Comparison of ENCODE assay signal across 8 cellular contexts in genomic region chr3:129439817-129440647, GRCh38. TPM values are rescaled to one million over a fixed set of nuclear protein-coding genes. Genes with fewer than 3 reads are reported as not detected.
DNase-seq lines count a peak whose midpoint lies in the region; TF ChIP-seq lines count a peak whose summit lies in the region.

Gene IFT122, plus strand, starts transcription at chr3:129440224. Its CDS starts 107 bp downstream, at chr3:129440331.
Gene MBD4, minus strand, starts transcription at chr3:129439948. Its CDS starts 115 bp downstream, at chr3:129439833.

- DNase-seq in GM04503 (ENCODE audit: low read depth): peak; percentile 98
- peak; percentile 99 for DNase-seq in HFF-Myc (ENCODE audit: extremely low read depth, low read depth)
- peak; percentile 100 for DNase-seq in NAMALWA (ENCODE audit: low spot score)
- peak; percentile 100 for DNase-seq in SK-N-DZ (ENCODE audit: low spot score)
- peak; percentile 99 for DNase-seq in activated naive CD4-positive, alpha-beta T cell treated with anti-CD3 and anti-CD28 coated beads for 36 hours
- DNase-seq in foreskin melanocyte: peak; percentile 99

- peak within 1 kb of the TSS; percentile 54 for H2AFZ ChIP-seq in neuron (ENCODE audit: low read depth, low read length)

- H3K27me3 Mint-ChIP-seq in activated naive CD4-positive, alpha-beta T cell treated with anti-CD3 and anti-CD28 coated beads for 36 hours (ENCODE audit: low read depth): no peaks in the 10 kb centered on the region

- intact Hi-C loops in activated naive CD4-positive, alpha-beta T cell treated with anti-CD3 and anti-CD28 coated beads for 36 hours (cut with micrococcal nuclease): loop anchor here (1.0 to 10.0 kb wide), 17 partner anchors 12 to 1385 kb away; partner anchors contain the start of genes ACAD9, CNBP, EFCAB12 and HMCES

- H3K36me3 Mint-ChIP-seq in activated naive CD4-positive, alpha-beta T cell treated with anti-CD3 and anti-CD28 coated beads for 36 hours (ENCODE audit: low read depth): peaks cover 24% of the 10 kb centered on the region

- TF ChIP-seq CTCF in HFF-Myc (IDR thresholded peaks at IDR 0.05; ENCODE audit: low read depth, low read length, missing control alignments): no peak

- no peaks in the 10 kb centered on the region for H3K9me3 Mint-ChIP-seq in activated naive CD4-positive, alpha-beta T cell treated with anti-CD3 and anti-CD28 coated beads for 36 hours

- H3K4me3 ChIP-seq in HFF-Myc (replicated peaks; ENCODE audit: low read depth, low read length) (peak within 1 kb of the TSS; percentile 90), neuron (ENCODE audit: low read length) (peak within 1 kb of the TSS; percentile 74), subcutaneous abdominal adipose tissue (ENCODE audit: low read depth in 1 of 5, low read length in 5 of 5) (peak within 1 kb of the TSS; percentile 89 to 98 (median 91))

- no peaks in the 10 kb centered on the region for H3K27me3 ChIP-seq in neuron (ENCODE audit: insufficient read depth, low read length)
- H3K27me3 ChIP-seq in subcutaneous abdominal adipose tissue (ENCODE audit: control insufficient read depth in 5 of 5, insufficient read depth in 4 of 5, low read length in 5 of 5): no peaks in the 10 kb centered on the region

- peak within 1 kb of the TSS; percentile 86 for H3K27ac ChIP-seq in subcutaneous abdominal adipose tissue (ENCODE audit: low read depth, low read length)

- peak within 1 kb of the TSS; percentile 87 for H3K4me3 Mint-ChIP-seq in activated naive CD4-positive, alpha-beta T cell treated with anti-CD3 and anti-CD28 coated beads for 36 hours

- H3K4me1 ChIP-seq in neuron (ENCODE audit: insufficient read depth, low read length): peaks cover 24% of the 10 kb centered on the region
- H3K4me1 ChIP-seq in subcutaneous abdominal adipose tissue (ENCODE audit: control insufficient read depth in 5 of 5, insufficient read depth in 5 of 5, low read length in 5 of 5): peaks cover 18 to 71% (median 55%) of the 10 kb centered on the region in 5 donors

- H3K36me3 ChIP-seq in neuron (ENCODE audit: insufficient read depth, low read length): peaks cover 20% of the 10 kb centered on the region
- H3K36me3 ChIP-seq in subcutaneous abdominal adipose tissue (ENCODE audit: control insufficient read depth in 5 of 5, insufficient read depth in 5 of 5, low read length in 5 of 5): peaks cover 15 to 22% (median 18%) of the 10 kb centered on the region in 5 donors

- CTCF ChIA-PET in activated naive CD4-positive, alpha-beta T cell treated with anti-CD3 and anti-CD28 coated beads for 36 hours (lab: Charles Lee): interaction anchor here (0.9 to 2.9 kb wide), 7 partner anchors 11 to 124 kb away, joined by 3 to 10 read pairs (median 4); a partner anchor contains a TSS

- peak within 1 kb of the TSS; percentile 82 to 90 (median 86) for H3K9ac ChIP-seq in subcutaneous abdominal adipose tissue (ENCODE audit: low read length in 5 of 5)

- H3K9me3 ChIP-seq in neuron (ENCODE audit: low read length) (no peaks in the 10 kb centered on the region), subcutaneous abdominal adipose tissue (ENCODE audit: control insufficient read depth in 5 of 5, low read length in 5 of 5) (no peaks in the 10 kb centered on the region)

- H3K4me1 Mint-ChIP-seq in activated naive CD4-positive, alpha-beta T cell treated with anti-CD3 and anti-CD28 coated beads for 36 hours (ENCODE audit: low read depth): peaks cover 53% of the 10 kb centered on the region

- H3K27ac Mint-ChIP-seq in activated naive CD4-positive, alpha-beta T cell treated with anti-CD3 and anti-CD28 coated beads for 36 hours: peak within 1 kb of the TSS; percentile 89

RNA-seq across cellular contexts. Expression of gene IFT122, which starts in this region (rescaled TPM):
- 13.9 and 17.5 TPM in 2 replicates for polyA plus RNA-seq in SK-N-DZ (2014; cell fraction: cytosol; rRNA removed)
- 44.4 and 52.4 TPM in 2 replicates for polyA plus RNA-seq in SK-N-DZ (2014; cell fraction: nucleus; rRNA removed)
- total RNA-seq in activated naive CD4-positive, alpha-beta T cell treated with anti-CD3 and anti-CD28 coated beads for 36 hours: 10 to 100 TPM; 27.8 to 32.4 TPM

RNA-seq across cellular contexts. Expression of gene MBD4, which starts in this region (rescaled TPM):
- 26.7 and 31.4 TPM in 2 replicates for polyA plus RNA-seq in SK-N-DZ (2014; cell fraction: cytosol; rRNA removed)
- 62.4 and 67.7 TPM in 2 replicates for polyA plus RNA-seq in SK-N-DZ (2014; cell fraction: nucleus; rRNA removed)
- total RNA-seq in activated naive CD4-positive, alpha-beta T cell treated with anti-CD3 and anti-CD28 coated beads for 36 hours: 10 to 100 TPM; 50.9 to 51.0 TPM

Comparison
In these comparisons a context has a peak if more than half of its experiments do, and no peak if none do; other contexts are left out.
1. Peak in every context shown above with its lines: DNase-seq, H3K4me3 ChIP-seq and H3K27ac ChIP-seq.